19 cellular contexts compared by ENCODE assay signal in the genomic region with DNA sequence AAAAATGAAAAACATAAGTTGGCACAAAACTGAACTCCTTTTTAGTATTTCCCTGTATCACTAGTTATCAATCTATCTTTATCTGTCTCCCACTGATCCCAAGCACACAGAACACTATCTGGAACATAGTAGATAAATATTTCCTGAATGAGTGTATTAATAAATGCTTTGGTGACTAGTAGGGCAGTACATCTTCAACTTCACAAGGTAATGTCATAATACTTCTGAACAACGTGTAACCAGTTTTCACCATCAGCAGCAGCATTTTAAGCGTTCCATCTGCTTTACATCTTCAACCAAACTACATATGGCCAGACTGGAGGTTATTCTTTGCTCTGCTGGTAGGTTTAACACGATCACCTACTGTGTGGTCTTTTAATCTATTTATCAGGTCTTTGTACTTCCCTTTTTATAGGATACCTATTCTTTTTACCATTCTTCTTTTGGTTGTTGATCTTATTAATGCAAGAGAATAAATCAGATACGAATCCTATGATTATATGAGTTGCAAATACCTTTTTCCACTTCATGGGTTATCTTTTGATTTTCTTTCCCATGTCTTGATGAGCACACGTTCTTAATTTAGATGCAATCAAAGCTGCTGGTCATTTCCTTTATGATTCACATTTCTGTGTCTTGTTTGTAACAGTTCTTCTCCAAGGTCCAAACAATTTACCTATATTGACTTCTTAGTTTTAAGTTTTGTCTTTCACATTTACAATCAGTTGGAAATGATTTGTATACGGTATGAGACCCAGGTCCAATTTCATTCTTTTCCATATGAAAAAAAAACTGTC. TPM values are rescaled to one million over a fixed set of nuclear protein-coding genes. Genes with fewer than 3 reads are reported as not detected.
DNase-seq lines count a peak whose midpoint lies in the region; ATAC-seq and TF ChIP-seq lines count a peak whose summit lies in the region.
"Had no signal": no experiment of that assay in that cellular context is flagged by ENCODE, and none has a peak within 500 bp of the region (broad histone marks: within the 10 kb centered on the region; RNA-seq: fewer than 3 reads in every experiment).

No MANE protein-coding gene starts in this region.

- H3K9me3 ChIP-seq in mammary epithelial cell (replicated peaks; ENCODE audit: insufficient read depth, low read length) (no peaks in the 10 kb centered on the region), breast epithelium (no peaks in the 10 kb centered on the region), adipocyte (ENCODE audit: control insufficient read depth, low read length) (no peaks in the 10 kb centered on the region), colonic mucosa (no peaks in the 10 kb centered on the region)
- H3K9me3 ChIP-seq: Caco-2, HAP-1 had no signal

- no peak overlapping the region for H2AFZ ChIP-seq in mammary epithelial cell (ENCODE audit: low read depth, low read length)

- CTCF ChIA-PET in mammary epithelial cell (lab: Charles Lee; ENCODE audit: low non-redundant PET), result interaction anchor here (0.6 kb wide), 1 partner anchor 212 kb away, joined by 7 read pairs; no protein-coding TSS in a partner anchor

- no peak overlapping the region for H3K4me3 Mint-ChIP-seq in stimulated activated effector memory CD8-positive, alpha-beta T cell treated with anti-CD3 and anti-CD28 coated beads, Interleukin-12 subunit alpha, Interleukin-12 subunit beta, amount 100 ng/mL, for 72 hours
- H3K4me3 Mint-ChIP-seq: activated B cell treated with CpG ODN at 0.5 μM for 24 hours; effector memory CD8-positive, alpha-beta T cell had no signal

- H3K9me3 Mint-ChIP-seq in stimulated activated effector memory CD8-positive, alpha-beta T cell treated with anti-CD3 and anti-CD28 coated beads, Interleukin-12 subunit alpha, Interleukin-12 subunit beta, amount 100 ng/mL, for 72 hours, result no peaks in the 10 kb centered on the region
- H3K9me3 Mint-ChIP-seq: activated B cell treated with CpG ODN at 0.5 μM for 24 hours; effector memory CD8-positive, alpha-beta T cell had no signal

- no peak overlapping the region for H3K4me2 ChIP-seq in mammary epithelial cell (ENCODE audit: insufficient read depth, low read depth, low read length)

- no peak overlapping the region for H3K4me3 ChIP-seq in mammary epithelial cell (replicated peaks in 1 of 3; ENCODE audit: insufficient read depth in 1 of 3, low read depth in 2 of 3, low read length in 3 of 3)
- H3K4me3 ChIP-seq in breast epithelium, result no peak overlapping the region
- H3K4me3 ChIP-seq in adipocyte (ENCODE audit: low read length), result peak overlapping the region; percentile 21
- no peak overlapping the region for H3K4me3 ChIP-seq in fibroblast of villous mesenchyme (ENCODE audit: low read depth, low read length)
- no peak overlapping the region for H3K4me3 ChIP-seq in colonic mucosa
- H3K4me3 ChIP-seq: HAP-1 had no signal

- no peak for ATAC-seq in stimulated activated effector memory CD8-positive, alpha-beta T cell treated with anti-CD3 and anti-CD28 coated beads, Interleukin-12 subunit alpha, Interleukin-12 subunit beta, amount 100 ng/mL, for 72 hours
- ATAC-seq in GM18502 (IDR thresholded peaks at IDR 0.05; ENCODE audit: poor library complexity, unreplicated experiment), result no peak
- no peak for ATAC-seq in GM19397 (IDR thresholded peaks at IDR 0.05; ENCODE audit: unreplicated experiment)
- ATAC-seq: effector memory CD8-positive, alpha-beta T cell; left ventricle myocardium superior had no signal

- peak overlapping the region; percentile 37 for H3K27ac Mint-ChIP-seq in stimulated activated effector memory CD8-positive, alpha-beta T cell treated with anti-CD3 and anti-CD28 coated beads, Interleukin-12 subunit alpha, Interleukin-12 subunit beta, amount 100 ng/mL, for 72 hours
- H3K27ac Mint-ChIP-seq: activated B cell treated with CpG ODN at 0.5 μM for 24 hours, progenitor cell of endocrine pancreas had no signal

- no peaks in the 10 kb centered on the region for H3K27me3 ChIP-seq in mammary epithelial cell (ENCODE audit: insufficient read depth, low read length)
- H3K27me3 ChIP-seq in breast epithelium, result no peaks in the 10 kb centered on the region
- H3K27me3 ChIP-seq in adipocyte (replicated peaks; ENCODE audit: control insufficient read depth, insufficient read depth, low read length), result no peaks in the 10 kb centered on the region
- H3K27me3 ChIP-seq in colonic mucosa, result no peaks in the 10 kb centered on the region

- peaks cover 2% of the 10 kb centered on the region for H3K4me1 ChIP-seq in mammary epithelial cell (ENCODE audit: insufficient read depth, low read length)
- no peaks in the 10 kb centered on the region for H3K4me1 ChIP-seq in breast epithelium
- peaks cover 24% of the 10 kb centered on the region for H3K4me1 ChIP-seq in adipocyte (ENCODE audit: control insufficient read depth, insufficient read depth, low read length)
- peaks cover 11% of the 10 kb centered on the region for H3K4me1 ChIP-seq in colonic mucosa

- no peak for TF ChIP-seq CTCF in mammary epithelial cell (conservative IDR thresholded peaks at IDR 0.05 in 1 of 2, IDR thresholded peaks at IDR 0.05 in 1 of 2; ENCODE audit: extremely low read depth in 1 of 2, insufficient read depth in 1 of 2, low read depth in 1 of 2, low read length in 2 of 2)
- TF ChIP-seq CTCF in breast epithelium (IDR thresholded peaks at IDR 0.05), result no peak
- TF ChIP-seq CTCF in fibroblast of villous mesenchyme (IDR thresholded peaks at IDR 0.05; ENCODE audit: insufficient read depth, low read depth, low read length), result no peak
- TF ChIP-seq CTCF in colonic mucosa (IDR thresholded peaks at IDR 0.05), result no peak

- peaks cover 4% of the 10 kb centered on the region for H4K20me1 ChIP-seq in mammary epithelial cell (ENCODE audit: insufficient read depth, low read length)

- TF ChIP-seq POLR2A in breast epithelium (IDR thresholded peaks at IDR 0.05), result no peak

- no peak overlapping the region for H3K27ac ChIP-seq in mammary epithelial cell (ENCODE audit: insufficient read depth, low read depth, low read length)
- H3K27ac ChIP-seq in breast epithelium, result no peak overlapping the region
- no peak overlapping the region for H3K27ac ChIP-seq in colonic mucosa

- dilution Hi-C loops in mammary epithelial cell (cut with HindIII; ENCODE audit: low sequenced_read_pairs), result no loop called here

- H3K79me2 ChIP-seq in mammary epithelial cell (ENCODE audit: insufficient read depth, low read length), result peaks cover 98% of the 10 kb centered on the region

- in situ Hi-C loops in mammary epithelial cell (cut with MboI; ENCODE audit: low sequenced_read_pairs in 2 of 2), result loop anchor here in 1 of 2 donors (25.0 kb wide), 1 partner anchor 217 kb away; no protein-coding TSS in a partner anchor

- DNase-seq in mammary epithelial cell (peak; percentile 14), breast epithelium (ENCODE audit: low spot score in 2 of 2) (no peak), adipocyte (ENCODE audit: low read depth) (peak; percentile 41), fibroblast of villous mesenchyme (ENCODE audit: low read depth) (peak; percentile 40), colonic mucosa (no peak)
- DNase-seq in stimulated activated effector memory CD8-positive, alpha-beta T cell treated with anti-CD3 and anti-CD28 coated beads, Interleukin-12 subunit alpha, Interleukin-12 subunit beta, amount 100 ng/mL, for 72 hours (ENCODE audit: low spot score in 2 of 2), result no peak
- DNase-seq: activated B cell treated with CpG ODN at 0.5 μM for 24 hours; activated gamma-delta T cell treated with Interleukin-2 at 50 U/mL for 16 hours; Caco-2; effector memory CD8-positive, alpha-beta T cell; foreskin melanocyte; GDM1; left ventricle myocardium superior; NCI-H345; Right ventricle myocardium superior had no signal

- H3K36me3 Mint-ChIP-seq in stimulated activated effector memory CD8-positive, alpha-beta T cell treated with anti-CD3 and anti-CD28 coated beads, Interleukin-12 subunit alpha, Interleukin-12 subunit beta, amount 100 ng/mL, for 72 hours, result peaks cover 21% of the 10 kb centered on the region

- H3K9ac ChIP-seq in mammary epithelial cell (ENCODE audit: insufficient read depth, low read length), result no peak overlapping the region
- H3K9ac ChIP-seq in adipocyte (ENCODE audit: low read length), result no peak overlapping the region
- no peak overlapping the region for H3K9ac ChIP-seq in colonic mucosa (ENCODE audit: low read depth in 2 of 2, low read length in 2 of 2)

- 85% methylated on average over 6 of the region's 6 CpGs for WGBS in mammary epithelial cell (ENCODE audit: low coverage, missing lambda C conversion rate)

- peaks cover 54% of the 10 kb centered on the region for H3K4me1 Mint-ChIP-seq in stimulated activated effector memory CD8-positive, alpha-beta T cell treated with anti-CD3 and anti-CD28 coated beads, Interleukin-12 subunit alpha, Interleukin-12 subunit beta, amount 100 ng/mL, for 72 hours

- no TSS peak for BruUV-seq in mammary epithelial cell (replicated peaks; lab: Mats Ljungman, UMichigan)

- H3K36me3 ChIP-seq in mammary epithelial cell (ENCODE audit: insufficient read depth, low read length) (peaks cover 2% of the 10 kb centered on the region), breast epithelium (no peaks in the 10 kb centered on the region), adipocyte (ENCODE audit: control insufficient read depth, insufficient read depth, low read length, severe bottlenecking) (peaks cover 5% of the 10 kb centered on the region), colonic mucosa (no peaks in the 10 kb centered on the region)
- H3K36me3 ChIP-seq: HAP-1 had no signal

- intact Hi-C loops in mammary epithelial cell (cut with micrococcal nuclease) (no loop called here), breast epithelium (cut with DNase I; ENCODE audit: low total_unique reads) (no loop called here), colonic mucosa (cut with DNase I) (no loop called here)

RNA-seq across cellular contexts. Expression of gene GPBP1L1, which starts 16.3 kb away (rescaled TPM):
- total RNA-seq in mammary epithelial cell (100 to 1,000 TPM; 109 to 119 TPM), breast epithelium (100 to 1,000 TPM; 103 to 195 (median 114) TPM), fibroblast of villous mesenchyme (90.5 and 122 TPM in 2 replicates), colonic mucosa (100 to 1,000 TPM; 157 to 214 TPM)
- polyA plus RNA-seq in mammary epithelial cell, result 51.1 TPM
- polyA minus RNA-seq in mammary epithelial cell, result 220 TPM

RNA-seq across cellular contexts. Expression of gene TMEM69, which starts 17.9 kb away (rescaled TPM):
- 10 to 100 TPM; 16.0 to 30.4 TPM for total RNA-seq in mammary epithelial cell
- 53.7 TPM for polyA plus RNA-seq in mammary epithelial cell
- 46.2 TPM for polyA minus RNA-seq in mammary epithelial cell
- 10 to 100 TPM; 20.6 to 39.4 (median 29.1) TPM for total RNA-seq in breast epithelium
- total RNA-seq in fibroblast of villous mesenchyme, result 6.9 and 10.0 TPM in 2 replicates
- total RNA-seq in colonic mucosa, result 10 to 100 TPM; 21.4 to 23.6 TPM

RNA-seq across cellular contexts. Expression of gene CCDC17, which starts 46.2 kb away (rescaled TPM):
- total RNA-seq in mammary epithelial cell (1 to 10 TPM; 1.8 to 2.7 TPM), breast epithelium (1 to 10 TPM; 2.3 to 5.7 (median 4.5) TPM), fibroblast of villous mesenchyme (1.3 and 1.6 TPM in 2 replicates), colonic mucosa (1 to 10 TPM; 1.8 to 2.4 TPM)
- polyA plus RNA-seq in mammary epithelial cell, result 0.17 TPM
- 2.5 TPM for polyA minus RNA-seq in mammary epithelial cell

Comparison
In these comparisons a context has a peak if more than half of its experiments do, and no peak if none do; other contexts are left out.
1. DNase-seq: peak in mammary epithelial cell (single experiment), adipocyte (single experiment) and fibroblast of villous mesenchyme (single experiment); none in breast epithelium (0 of 2), stimulated activated effector memory CD8-positive, alpha-beta T cell treated with anti-CD3 and anti-CD28 coated beads, Interleukin-12 subunit alpha, Interleukin-12 subunit beta, amount 100 ng/mL, for 72 hours (0 of 2) and colonic mucosa (single experiment).